8 cellular contexts compared by ENCODE assay signal in the genomic region with DNA sequence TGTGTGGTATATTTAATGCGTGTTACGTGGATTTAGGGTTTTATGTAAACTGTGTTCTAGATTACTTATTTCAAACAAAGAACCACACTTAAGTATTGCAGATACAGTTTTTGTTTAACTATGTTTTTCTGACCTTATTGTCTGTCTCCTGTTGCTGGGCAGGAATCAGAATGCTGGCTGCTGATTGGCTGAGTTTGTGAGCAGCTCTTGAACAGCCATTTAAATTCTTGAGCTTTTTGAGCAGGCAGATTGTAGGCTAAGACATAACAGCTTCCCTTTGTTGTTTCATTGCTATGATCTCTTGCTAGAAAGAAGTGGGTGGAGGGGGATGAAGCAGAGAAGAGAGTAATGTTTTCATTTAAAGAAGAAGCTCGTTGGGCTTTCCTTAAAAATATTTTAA. TPM values are rescaled to one million over a fixed set of nuclear protein-coding genes. Genes with fewer than 3 reads are reported as not detected.
DNase-seq lines count a peak whose midpoint lies in the region; ATAC-seq and TF ChIP-seq lines count a peak whose summit lies in the region.

No MANE protein-coding gene starts in this region.

- intact Hi-C loops in activated CD4-positive, alpha-beta T cell treated with anti-CD3 and anti-CD28 coated beads for 36 hours (cut with DNase I, micrococcal nuclease) = loop anchor here (1.0 to 2.0 kb wide), 6 partner anchors 17 to 178 kb away; partner anchors contain the start of gene ATF7IP (in 1 of the 2)

- H3K4me3 ChIP-seq in BE2C (ENCODE audit: low read depth, low read length) (no peak overlapping the region), HUES6 (ENCODE audit: low read depth, low read length) (0 out of 2 replicates have a peak overlapping the region, but pooled peaks have one; percentile 0)

- peaks cover 59% of the 10 kb centered on the region for H3K4me1 Mint-ChIP-seq in activated CD4-positive, alpha-beta T cell treated with anti-CD3 and anti-CD28 coated beads for 36 hours

- H3K27me3 ChIP-seq in BE2C (no peaks in the 10 kb centered on the region), HUES6 (ENCODE audit: control insufficient read depth, insufficient read depth, low read length) (no peaks in the 10 kb centered on the region)

- peak overlapping the region; percentile 56 for H3K4me3 Mint-ChIP-seq in activated CD4-positive, alpha-beta T cell treated with anti-CD3 and anti-CD28 coated beads for 36 hours

- POLR2A ChIA-PET in activated CD4-positive, alpha-beta T cell treated with anti-CD3 and anti-CD28 coated beads for 36 hours (lab: Charles Lee) = interaction anchor here (0.6 to 2.2 kb wide), 5 partner anchors 23 to 178 kb away, joined by 3 to 13 read pairs (median 5); partner anchors contain the start of gene ATF7IP

- H3K36me3 ChIP-seq in BE2C (no peaks in the 10 kb centered on the region; the same call in 1 of the 2 replicates), HUES6 (ENCODE audit: control insufficient read depth, insufficient read depth, low read length) (peaks cover 16% of the 10 kb centered on the region)

- CTCF ChIA-PET in activated CD4-positive, alpha-beta T cell treated with anti-CD3 and anti-CD28 coated beads for 36 hours (lab: Charles Lee) = interaction anchor here (0.6 to 2.7 kb wide), 17 partner anchors 9 to 180 kb away, joined by 3 to 19 read pairs (median 4); partner anchors contain the start of gene ATF7IP

- H3K4me1 ChIP-seq in BE2C (peaks cover 5% of the 10 kb centered on the region), HUES6 (ENCODE audit: control insufficient read depth, insufficient read depth, low read length) (peaks cover 34% of the 10 kb centered on the region)

- no peak for TF ChIP-seq CTCF in BE2C (IDR thresholded peaks at IDR 0.05; ENCODE audit: low read depth, low read length)

- H3K9ac ChIP-seq in HUES6 (ENCODE audit: low read length) = no peak overlapping the region

- peak; percentile 62 for DNase-seq in BE2C
- peak; percentile 86 for DNase-seq in activated CD4-positive, alpha-beta T cell treated with anti-CD3 and anti-CD28 coated beads for 36 hours
- DNase-seq in dedifferentiated amniotic fluid mesenchymal stem cell (ENCODE audit: extremely low spot score) = peak; percentile 89
- peak; percentile 83 for DNase-seq in kidney tubule cell (ENCODE audit: low spot score)
- DNase-seq in stimulated activated CD4-positive, alpha-beta T cell treated with anti-CD3 and anti-CD28 coated beads, Interleukin-1b, Interleukin-23, amount 100 ng/mL, for 48 hours = peak; percentile 72
- no peak for DNase-seq in NCI-H128 (lab: John Stamatoyannopoulos, UW; ENCODE audit: unreplicated experiment)

- peak overlapping the region; percentile 92 for H3K27ac Mint-ChIP-seq in activated CD4-positive, alpha-beta T cell treated with anti-CD3 and anti-CD28 coated beads for 36 hours

- H3K9me3 Mint-ChIP-seq in activated CD4-positive, alpha-beta T cell treated with anti-CD3 and anti-CD28 coated beads for 36 hours (ENCODE audit: low read depth) = peaks cover 22% of the 10 kb centered on the region

- H3K9me3 ChIP-seq in BE2C (no peaks in the 10 kb centered on the region), HUES6 (ENCODE audit: control insufficient read depth, insufficient read depth, low read depth, low read length) (peaks cover 3% of the 10 kb centered on the region)

- no peaks in the 10 kb centered on the region for H3K27me3 Mint-ChIP-seq in activated CD4-positive, alpha-beta T cell treated with anti-CD3 and anti-CD28 coated beads for 36 hours

- H3K27ac ChIP-seq in HUES6 (ENCODE audit: low read depth, low read length) = no peak overlapping the region

- ATAC-seq in activated CD4-positive, alpha-beta T cell treated with anti-CD3 and anti-CD28 coated beads for 36 hours = peak; percentile 76
- no peak for ATAC-seq in GM21390 (IDR thresholded peaks at IDR 0.05; ENCODE audit: unreplicated experiment)

- peaks cover 38% of the 10 kb centered on the region for H3K36me3 Mint-ChIP-seq in activated CD4-positive, alpha-beta T cell treated with anti-CD3 and anti-CD28 coated beads for 36 hours (ENCODE audit: low read depth)

RNA-seq across cellular contexts. Expression of gene ATF7IP, which starts 52.2 kb away (rescaled TPM):
- 35.2 TPM for polyA plus RNA-seq in BE2C (2012; ENCODE audit: insufficient read depth, insufficient read length, low read depth)
- total RNA-seq in activated CD4-positive, alpha-beta T cell treated with anti-CD3 and anti-CD28 coated beads for 36 hours = 100 to 1,000 TPM in 1 of 2 experiments, 10 to 100 TPM in 1; 81.3 to 101 TPM
